Comparison of ENCODE assay signal across 8 cellular contexts in genomic region chr19:17075035-17075859, GRCh38. TPM values are rescaled to one million over a fixed set of nuclear protein-coding genes. Genes with fewer than 3 reads are reported as not detected.
DNase-seq lines count a peak whose midpoint lies in the region; ATAC-seq lines count a peak whose summit lies in the region.

Gene HAUS8 (minus strand): TSS chr19:17075452. CDS start chr19:17075422, 30 bp downstream.
Gene MYO9B (plus strand): TSS chr19:17075777. CDS start chr19:17101718, 25,941 bp downstream.

- H3K9ac ChIP-seq in rectal smooth muscle tissue (ENCODE audit: low read length): peak within 1 kb of the TSS; percentile 74

- H3K27ac ChIP-seq in rectal smooth muscle tissue (ENCODE audit: low read depth, low read length) (peak within 1 kb of the TSS; percentile 85), aorta (ENCODE audit: low read depth in 1 of 2, low read length in 2 of 2) (peak within 1 kb of the TSS in 1 of 2 donors; percentile 79)

- H3K4me3 ChIP-seq in rectal smooth muscle tissue (ENCODE audit: low read length) (peak within 1 kb of the TSS; percentile 93), aorta (ENCODE audit: low read length in 2 of 2) (peak within 1 kb of the TSS; percentile 61 to 65)

- ATAC-seq in GM18517 (IDR thresholded peaks at IDR 0.05; ENCODE audit: unreplicated experiment) (peak; percentile 67), HG03039 (IDR thresholded peaks at IDR 0.05; ENCODE audit: unreplicated experiment) (peak; percentile 72), aorta (ENCODE audit: low FRiP score) (peak; percentile 99)

- no peaks in the 10 kb centered on the region for H3K9me3 ChIP-seq in aorta (ENCODE audit: control insufficient read depth, low read length)

- WGBS in aorta, 2 donors: 0% methylated on average over 81 to 101 of the region's 101 CpGs

- intact Hi-C loops in aorta (cut with DNase I): loop anchor here (2.0 to 10.0 kb wide), 4 partner anchors 67 to 310 kb away; partner anchors contain the start of gene OCEL1 (in 1 of the 2)

- H3K36me3 ChIP-seq in rectal smooth muscle tissue (ENCODE audit: control insufficient read depth, insufficient read depth, low read length) (peaks cover 2% of the 10 kb centered on the region), aorta (ENCODE audit: control insufficient read depth in 1 of 2, insufficient read depth in 2 of 2, low read length in 1 of 2) (no peaks in the 10 kb centered on the region)

- H3K27me3 ChIP-seq in rectal smooth muscle tissue (ENCODE audit: control insufficient read depth, insufficient read depth, low read length) (no peaks in the 10 kb centered on the region), aorta (ENCODE audit: control insufficient read depth in 1 of 2, insufficient read depth in 2 of 2, low read length in 1 of 2) (no peaks in the 10 kb centered on the region)

- peak; percentile 87 for DNase-seq in NCI-H2081 treated with DMSO at 0.1 percent for 48 hours (lab: John Stamatoyannopoulos, UW)
- DNase-seq in T1000 (lab: John Stamatoyannopoulos, UW): peak; percentile 98
- peak; percentile 100 for DNase-seq in astrocyte of the hippocampus (ENCODE audit: low read depth, low spot score)
- peak; percentile 97 for DNase-seq in hepatic stellate cell (ENCODE audit: low spot score)
- DNase-seq in aorta: peak; percentile 100

- peaks cover 18% of the 10 kb centered on the region for H3K4me1 ChIP-seq in rectal smooth muscle tissue (ENCODE audit: control insufficient read depth, insufficient read depth, low read length)
- peaks cover 3 to 4% of the 10 kb centered on the region in 2 donors for H3K4me1 ChIP-seq in aorta (ENCODE audit: control insufficient read depth in 1 of 2, insufficient read depth in 2 of 2, low read length in 2 of 2)

RNA-seq across cellular contexts. Expression of gene HAUS8, which starts in this region (rescaled TPM):
- 1 to 10 TPM; 5.8 to 7.2 TPM for total RNA-seq in aorta
- polyA plus RNA-seq in aorta: 10 to 100 TPM in 1 of 2 donors, 1 to 10 TPM in 1; 4.5 to 15.1 TPM

RNA-seq across cellular contexts. Expression of gene MYO9B, which starts in this region (rescaled TPM):
- 100 to 1,000 TPM; 165 to 176 TPM for total RNA-seq in aorta
- polyA plus RNA-seq in aorta: 100 to 1,000 TPM in 1 of 2 donors, 10 to 100 TPM in 1; 34.3 to 183 TPM
